Comparison of ENCODE assay signal across 1 cellular context in genomic region chr14:89853976-89854693, GRCh38.
TF ChIP-seq lines count a peak whose summit lies in the region.

No MANE protein-coding gene starts in this region.

TF ChIP-seq in GM23338, 12 proteins besides CTCF, POLR2A, EP300 and RAD21 (continued from another document):
- TF ChIP-seq ZNF462 (CRISPR knock-in tag; IDR thresholded peaks at IDR 0.05), result no peak
TF ChIP-seq in GM23338: peak in this region for 0.
